In the genomic region with DNA sequence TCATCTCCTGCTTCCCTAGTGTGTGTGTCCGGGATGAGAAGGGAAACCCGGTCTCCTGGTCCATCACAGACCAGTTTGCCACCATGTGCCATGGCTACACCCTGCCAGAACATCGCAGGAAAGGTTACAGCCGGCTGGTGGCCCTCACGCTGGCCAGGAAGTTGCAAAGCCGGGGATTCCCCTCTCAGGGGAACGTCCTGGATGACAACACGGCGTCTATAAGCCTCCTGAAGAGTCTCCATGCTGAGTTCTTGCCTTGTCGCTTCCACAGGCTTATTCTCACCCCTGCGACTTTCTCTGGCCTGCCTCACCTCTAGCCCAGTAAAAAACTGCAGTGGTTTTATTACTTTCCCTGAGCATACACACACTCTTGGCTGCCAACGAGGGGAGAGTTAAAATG, we compare ENCODE assay signal across 1 cellular context.
TF ChIP-seq lines count a peak whose summit lies in the region.

No MANE protein-coding gene starts in this region.

TF ChIP-seq in H1, 55 proteins besides CTCF, POLR2A, EP300 and RAD21:
- TF ChIP-seq BCL11A (IDR thresholded peaks at IDR 0.05; ENCODE audit: low read depth in 2 of 2, low read length in 2 of 2) (no peak), RFX5 (IDR thresholded peaks at IDR 0.05; ENCODE audit: borderline replicate concordance, low read depth, low read length) (no peak), EGR1 (IDR thresholded peaks at IDR 0.05; ENCODE audit: borderline replicate concordance, low read depth, low read length) (no peak), KDM5A (IDR thresholded peaks at IDR 0.05; ENCODE audit: low read length) (no peak), RNF2 (IDR thresholded peaks at IDR 0.05; ENCODE audit: borderline replicate concordance, low read depth, low read length, missing control alignments, poor library complexity, severe bottlenecking) (no peak), YY1 (IDR thresholded peaks at IDR 0.05; ENCODE audit: low read depth, low read length) (no peak), TAF1 (IDR thresholded peaks at IDR 0.05; ENCODE audit: low read depth, low read length) (no peak)
- TF ChIP-seq, protein P1, sequence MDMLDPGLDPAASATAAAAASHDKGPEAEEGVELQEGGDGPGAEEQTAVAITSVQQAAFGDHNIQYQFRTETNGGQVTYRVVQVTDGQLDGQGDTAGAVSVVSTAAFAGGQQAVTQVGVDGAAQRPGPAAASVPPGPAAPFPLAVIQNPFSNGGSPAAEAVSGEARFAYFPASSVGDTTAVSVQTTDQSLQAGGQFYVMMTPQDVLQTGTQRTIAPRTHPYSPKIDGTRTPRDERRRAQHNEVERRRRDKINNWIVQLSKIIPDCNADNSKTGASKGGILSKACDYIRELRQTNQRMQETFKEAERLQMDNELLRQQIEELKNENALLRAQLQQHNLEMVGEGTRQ (IDR thresholded peaks at IDR 0.05; ENCODE audit: low read length): no peak
- TF ChIP-seq, protein P2, sequence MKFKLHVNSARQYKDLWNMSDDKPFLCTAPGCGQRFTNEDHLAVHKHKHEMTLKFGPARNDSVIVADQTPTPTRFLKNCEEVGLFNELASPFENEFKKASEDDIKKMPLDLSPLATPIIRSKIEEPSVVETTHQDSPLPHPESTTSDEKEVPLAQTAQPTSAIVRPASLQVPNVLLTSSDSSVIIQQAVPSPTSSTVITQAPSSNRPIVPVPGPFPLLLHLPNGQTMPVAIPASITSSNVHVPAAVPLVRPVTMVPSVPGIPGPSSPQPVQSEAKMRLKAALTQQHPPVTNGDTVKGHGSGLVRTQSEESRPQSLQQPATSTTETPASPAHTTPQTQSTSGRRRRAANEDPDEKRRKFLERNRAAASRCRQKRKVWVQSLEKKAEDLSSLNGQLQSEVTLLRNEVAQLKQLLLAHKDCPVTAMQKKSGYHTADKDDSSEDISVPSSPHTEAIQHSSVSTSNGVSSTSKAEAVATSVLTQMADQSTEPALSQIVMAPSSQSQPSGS (IDR thresholded peaks at IDR 0.05; ENCODE audit: low read length): no peak
